8 cellular contexts compared by ENCODE assay signal in genomic region chr17:80008383-80008840, GRCh38. TPM values are rescaled to one million over a fixed set of nuclear protein-coding genes. Genes with fewer than 3 reads are reported as not detected.
A peak's percentile ranks its signal among the peaks of the same experiment; 100 is the strongest.
DNase-seq lines count a peak whose midpoint lies in the region; ATAC-seq and TF ChIP-seq lines count a peak whose summit lies in the region.

No MANE protein-coding gene starts in this region.

- H3K27me3 ChIP-seq in CD4-positive, alpha-beta T cell (ENCODE audit: control insufficient read depth, insufficient read depth, low read length) = no peaks in the 10 kb centered on the region
- no peaks in the 10 kb centered on the region for H3K27me3 ChIP-seq in effector memory CD4-positive, alpha-beta T cell (replicated peaks; ENCODE audit: control insufficient read depth, insufficient read depth, low read length, poor library complexity, severe bottlenecking)

- H3K27me3 Mint-ChIP-seq in CD4-positive, alpha-beta T cell = no peaks in the 10 kb centered on the region

- POLR2A ChIA-PET in CD4-positive, alpha-beta T cell (lab: Charles Lee) = interaction anchor here (0.8 to 2.6 kb wide), 2 partner anchors 11 to 170 kb away, joined by 3 to 11 read pairs; partner anchors contain the start of gene CBX4

- peaks cover 8% of the 10 kb centered on the region for H3K4me1 Mint-ChIP-seq in CD4-positive, alpha-beta T cell (ENCODE audit: low read depth)

- H3K4me1 ChIP-seq in effector memory CD4-positive, alpha-beta T cell (ENCODE audit: control insufficient read depth, insufficient read depth, low read length, poor library complexity, severe bottlenecking) = peaks cover 8% of the 10 kb centered on the region

- H3K27ac ChIP-seq in CD4-positive, alpha-beta T cell (ENCODE audit: low read depth, low read length) = no peak overlapping the region
- no peak overlapping the region for H3K27ac ChIP-seq in effector memory CD4-positive, alpha-beta T cell (ENCODE audit: insufficient read depth, low read length, poor library complexity, severe bottlenecking)

- TF ChIP-seq CTCF in CD4-positive, alpha-beta T cell (IDR thresholded peaks at IDR 0.05) = peak; percentile 81

- H3K4me3 ChIP-seq in effector memory CD4-positive, alpha-beta T cell (ENCODE audit: insufficient read depth, low read depth, low read length, poor library complexity, severe bottlenecking) = no peak overlapping the region

- H3K36me3 Mint-ChIP-seq in CD4-positive, alpha-beta T cell (ENCODE audit: low read depth) = no peaks in the 10 kb centered on the region

- H3K36me3 ChIP-seq in effector memory CD4-positive, alpha-beta T cell (ENCODE audit: control insufficient read depth, insufficient read depth, low read length) = no peaks in the 10 kb centered on the region

- H3K9me3 ChIP-seq in CD4-positive, alpha-beta T cell (ENCODE audit: control insufficient read depth, low read length) = no peaks in the 10 kb centered on the region
- H3K9me3 ChIP-seq in effector memory CD4-positive, alpha-beta T cell (ENCODE audit: control insufficient read depth, low read length) = no peaks in the 10 kb centered on the region

- H3K9me3 Mint-ChIP-seq in CD4-positive, alpha-beta T cell = no peaks in the 10 kb centered on the region

- H3K4me3 Mint-ChIP-seq in CD4-positive, alpha-beta T cell = no peak overlapping the region

- ATAC-seq in CD4-positive, alpha-beta T cell (ENCODE audit: poor library complexity) = peak; percentile 88
- no peak for ATAC-seq in GM18873 (IDR thresholded peaks at IDR 0.05; ENCODE audit: low FRiP score, unreplicated experiment)

- intact Hi-C loops in CD4-positive, alpha-beta T cell (cut with DNase I, micrococcal nuclease) = loop anchor here in 1 of 2 experiments (2.0 to 10.0 kb wide), 3 partner anchors 26 to 246 kb away; partner anchors contain the start of gene TBC1D16

- peak; percentile 53 to 80 (median 64) for DNase-seq in CD4-positive, alpha-beta T cell
- DNase-seq in HPDE6-E6E7 (ENCODE audit: extremely low spot score) (peak; percentile 80), NOMO-1 (lab: John Stamatoyannopoulos, UW; ENCODE audit: unreplicated experiment in 2 of 2) (peak; percentile 31 to 39), midbrain (lab: John Stamatoyannopoulos, UW) (peak; percentile 29)
- DNase-seq in activated CD8-positive, alpha-beta memory T cell treated with anti-CD3 and anti-CD28 coated beads for 24 hours = peak; percentile 92
- DNase-seq in effector memory CD4-positive, alpha-beta T cell = peak; percentile 46 to 61 (median 49)
- DNase-seq in stimulated activated CD8-positive, alpha-beta memory T cell treated with anti-CD3 and anti-CD28 coated beads, Interleukin-7, amount 100 ng/mL, for 1 hour (ENCODE audit: low read depth in 2 of 2) = peak; percentile 47 to 55

- no peak overlapping the region for H3K27ac Mint-ChIP-seq in CD4-positive, alpha-beta T cell

- CTCF ChIA-PET in CD4-positive, alpha-beta T cell (lab: Charles Lee) = interaction anchor here (0.6 to 1.4 kb wide), 13 partner anchors 9 to 219 kb away, joined by 3 to 7 read pairs (median 4); partner anchors contain the start of gene GAA

RNA-seq across cellular contexts. Expression of gene TBC1D16, which starts 27.3 kb away (rescaled TPM):
- total RNA-seq in CD4-positive, alpha-beta T cell = 1 to 10 TPM; 1.9 to 2.5 TPM

RNA-seq across cellular contexts. Expression of gene CCDC40, which starts 28.0 kb away (rescaled TPM):
- total RNA-seq in CD4-positive, alpha-beta T cell = under 1 TPM; 0.64 to 0.77 TPM

Comparison
In these comparisons a context has a peak if more than half of its experiments do, and no peak if none do; other contexts are left out.
1. DNase-seq: peak in every context shown above with its lines; median percentile 92 in activated CD8-positive, alpha-beta memory T cell treated with anti-CD3 and anti-CD28 coated beads for 24 hours; 80 in HPDE6-E6E7; 64 in CD4-positive, alpha-beta T cell; 51 in stimulated activated CD8-positive, alpha-beta memory T cell treated with anti-CD3 and anti-CD28 coated beads, Interleukin-7, amount 100 ng/mL, for 1 hour; 49 in effector memory CD4-positive, alpha-beta T cell; 35 in NOMO-1; 29 in midbrain.